21 cellular contexts compared by ENCODE assay signal in the genomic region with DNA sequence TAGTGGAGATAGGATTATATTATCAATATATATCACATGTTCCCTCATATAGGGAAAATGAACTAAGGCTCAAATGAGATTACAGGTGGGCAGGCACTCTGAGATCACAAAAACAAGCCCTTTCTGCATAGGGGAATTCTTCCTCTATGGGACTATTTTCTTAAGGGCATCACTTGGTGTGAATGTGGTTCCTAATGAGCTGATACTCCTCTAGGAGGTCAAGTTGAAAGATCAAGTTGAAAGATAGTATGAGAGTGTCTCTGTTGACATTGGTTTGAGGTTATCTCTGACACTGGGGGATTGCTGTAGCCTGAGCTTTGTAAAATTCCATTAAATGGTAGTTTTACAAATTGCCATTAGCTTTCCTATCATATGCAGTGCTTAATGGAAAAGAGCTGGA.
"Had no signal": no experiment of that assay in that cellular context is flagged by ENCODE, and none has a peak within 500 bp of the region (broad histone marks: within the 10 kb centered on the region; RNA-seq: fewer than 3 reads in every experiment).

No MANE protein-coding gene starts in this region.

- H3K4me3 Mint-ChIP-seq: activated CD4-positive, alpha-beta memory T cell treated with anti-CD3 and anti-CD28 coated beads, Interleukin-2, amount 10 ng/mL, durations not matched to agents 7 days and 5 days; activated CD8-positive, alpha-beta memory T cell treated with anti-CD3 and anti-CD28 coated beads, Interleukin-2, amount 10 ng/mL, durations not matched to agents 7 days and 5 days; activated naive CD4-positive, alpha-beta T cell treated with anti-CD3 and anti-CD28 coated beads, Interleukin-2, amount 10 ng/mL, durations not matched to agents 7 days and 5 days; activated naive CD8-positive, alpha-beta T cell; activated naive CD8-positive, alpha-beta T cell treated with anti-CD3 and anti-CD28 coated beads, Interleukin-2, amount 50 U/mL, for 24 hours; brain had no signal

- H3K27me3 Mint-ChIP-seq: activated CD4-positive, alpha-beta memory T cell treated with anti-CD3 and anti-CD28 coated beads, Interleukin-2, amount 10 ng/mL, durations not matched to agents 7 days and 5 days; activated CD8-positive, alpha-beta memory T cell treated with anti-CD3 and anti-CD28 coated beads, Interleukin-2, amount 10 ng/mL, durations not matched to agents 7 days and 5 days; activated naive CD4-positive, alpha-beta T cell treated with anti-CD3 and anti-CD28 coated beads, Interleukin-2, amount 10 ng/mL, durations not matched to agents 7 days and 5 days; activated naive CD8-positive, alpha-beta T cell; activated naive CD8-positive, alpha-beta T cell treated with anti-CD3 and anti-CD28 coated beads, Interleukin-2, amount 50 U/mL, for 24 hours; brain had no signal

- H3K27ac ChIP-seq: WERI-Rb-1 had no signal

- H3K27ac Mint-ChIP-seq: activated CD4-positive, alpha-beta memory T cell treated with anti-CD3 and anti-CD28 coated beads, Interleukin-2, amount 10 ng/mL, durations not matched to agents 7 days and 5 days; activated CD8-positive, alpha-beta memory T cell treated with anti-CD3 and anti-CD28 coated beads, Interleukin-2, amount 10 ng/mL, durations not matched to agents 7 days and 5 days; activated naive CD4-positive, alpha-beta T cell treated with anti-CD3 and anti-CD28 coated beads, Interleukin-2, amount 10 ng/mL, durations not matched to agents 7 days and 5 days; activated naive CD8-positive, alpha-beta T cell; activated naive CD8-positive, alpha-beta T cell treated with anti-CD3 and anti-CD28 coated beads, Interleukin-2, amount 50 U/mL, for 24 hours; brain had no signal

- H3K9me3 Mint-ChIP-seq: activated CD4-positive, alpha-beta memory T cell treated with anti-CD3 and anti-CD28 coated beads, Interleukin-2, amount 10 ng/mL, durations not matched to agents 7 days and 5 days; activated naive CD4-positive, alpha-beta T cell treated with anti-CD3 and anti-CD28 coated beads, Interleukin-2, amount 10 ng/mL, durations not matched to agents 7 days and 5 days; activated naive CD8-positive, alpha-beta T cell treated with anti-CD3 and anti-CD28 coated beads, Interleukin-2, amount 50 U/mL, for 24 hours had no signal

- DNase-seq: activated CD4-positive, alpha-beta memory T cell treated with anti-CD3 and anti-CD28 coated beads, Interleukin-2, amount 10 ng/mL, durations not matched to agents 7 days and 5 days; activated CD4-positive, alpha-beta T cell treated with anti-CD3 and anti-CD28 coated beads for 1 hour; activated CD4-positive, alpha-beta T cell treated with anti-CD3 and anti-CD28 coated beads for 48 hours; activated CD4-positive, CD25-positive, alpha-beta regulatory T cell; activated CD8-positive, alpha-beta memory T cell treated with anti-CD3 and anti-CD28 coated beads for 24 hours; activated CD8-positive, alpha-beta memory T cell treated with anti-CD3 and anti-CD28 coated beads, Interleukin-2, amount 10 ng/mL, durations not matched to agents 7 days and 5 days; activated CD8-positive, alpha-beta memory T cell treated with anti-CD3 and anti-CD28 coated beads, Interleukin-2, amount 50 U/mL, for 48 hours; activated effector memory CD4-positive, alpha-beta T cell treated with Interleukin-2 at 50 U/mL for 16 hours; activated naive CD4-positive, alpha-beta T cell treated with anti-CD3 and anti-CD28 coated beads, Interleukin-2, amount 10 ng/mL, durations not matched to agents 7 days and 5 days; activated naive CD8-positive, alpha-beta T cell treated with anti-CD3 and anti-CD28 coated beads, Interleukin-2, amount 50 U/mL, for 24 hours; activated T-cell treated with anti-CD3 and anti-CD28 coated beads, Interleukin-2, amount 50 U/mL, for 48 hours; NCI-H1048; NCI-H226; SW 1271; T-helper 1 cell; T1000 had no signal

- ATAC-seq: activated CD8-positive, alpha-beta memory T cell treated with anti-CD3 and anti-CD28 coated beads, Interleukin-2, amount 10 ng/mL, durations not matched to agents 7 days and 5 days; activated naive CD8-positive, alpha-beta T cell treated with anti-CD3 and anti-CD28 coated beads, Interleukin-2, amount 50 U/mL, for 24 hours; K562; Panc1 had no signal

- H3K36me3 Mint-ChIP-seq: activated CD8-positive, alpha-beta memory T cell treated with anti-CD3 and anti-CD28 coated beads, Interleukin-2, amount 10 ng/mL, durations not matched to agents 7 days and 5 days; activated naive CD4-positive, alpha-beta T cell treated with anti-CD3 and anti-CD28 coated beads, Interleukin-2, amount 10 ng/mL, durations not matched to agents 7 days and 5 days; activated naive CD8-positive, alpha-beta T cell; brain had no signal

- H3K4me3 ChIP-seq: K562 had no signal

- H3K36me3 ChIP-seq: WERI-Rb-1 had no signal
